In the genomic region with DNA sequence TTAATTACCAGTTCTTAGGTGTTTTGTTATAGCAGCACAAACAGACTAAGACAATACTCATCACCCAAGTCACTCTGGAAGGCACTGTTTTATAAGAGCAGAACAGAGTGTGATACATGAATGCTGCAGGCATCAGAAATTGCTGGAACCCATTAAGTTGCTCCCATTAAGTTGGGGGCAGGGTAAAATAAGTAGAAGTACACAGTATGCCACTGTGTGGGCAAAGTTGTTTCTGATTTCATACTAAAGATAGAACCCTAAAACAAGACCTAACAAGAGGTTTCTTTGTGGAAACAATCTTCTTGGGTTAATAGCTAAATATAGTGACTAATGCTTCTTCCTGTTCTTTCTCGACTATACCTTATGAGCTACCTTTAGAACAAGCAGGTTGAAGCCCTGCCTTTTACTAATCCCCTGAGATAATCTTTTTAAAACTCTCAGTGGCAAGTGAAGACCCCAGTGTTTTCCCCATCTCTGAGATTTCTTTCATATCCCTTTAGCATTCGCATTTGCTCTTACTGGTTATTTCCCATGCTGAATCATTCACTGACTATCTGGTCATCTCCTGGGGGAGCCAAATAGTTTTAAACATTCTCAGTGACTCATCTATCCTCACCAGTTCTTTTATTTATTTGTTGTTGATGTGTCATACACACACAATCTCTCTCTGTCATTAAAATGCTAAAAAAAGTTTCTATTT, we compare ENCODE assay signal across 1 cellular context.
A peak's percentile ranks its signal among the peaks of the same experiment; 100 is the strongest.
TF ChIP-seq lines count a peak whose summit lies in the region.

No MANE protein-coding gene starts in this region.

TF ChIP-seq in K562, 482 proteins besides CTCF, POLR2A, EP300 and RAD21 (continued from another document):
- TF ChIP-seq MYNN (IDR thresholded peaks at IDR 0.05), result no peak
- no peak for TF ChIP-seq MYNN (CRISPR knock-in tag; IDR thresholded peaks at IDR 0.05)
- TF ChIP-seq, protein P1, sequence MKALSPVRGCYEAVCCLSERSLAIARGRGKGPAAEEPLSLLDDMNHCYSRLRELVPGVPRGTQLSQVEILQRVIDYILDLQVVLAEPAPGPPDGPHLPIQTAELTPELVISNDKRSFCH (CRISPR knock-in tag; IDR thresholded peaks at IDR 0.05), result no peak
- TF ChIP-seq, protein P1 (tag; IDR thresholded peaks at IDR 0.05), result no peak
- TF ChIP-seq, protein P2, sequence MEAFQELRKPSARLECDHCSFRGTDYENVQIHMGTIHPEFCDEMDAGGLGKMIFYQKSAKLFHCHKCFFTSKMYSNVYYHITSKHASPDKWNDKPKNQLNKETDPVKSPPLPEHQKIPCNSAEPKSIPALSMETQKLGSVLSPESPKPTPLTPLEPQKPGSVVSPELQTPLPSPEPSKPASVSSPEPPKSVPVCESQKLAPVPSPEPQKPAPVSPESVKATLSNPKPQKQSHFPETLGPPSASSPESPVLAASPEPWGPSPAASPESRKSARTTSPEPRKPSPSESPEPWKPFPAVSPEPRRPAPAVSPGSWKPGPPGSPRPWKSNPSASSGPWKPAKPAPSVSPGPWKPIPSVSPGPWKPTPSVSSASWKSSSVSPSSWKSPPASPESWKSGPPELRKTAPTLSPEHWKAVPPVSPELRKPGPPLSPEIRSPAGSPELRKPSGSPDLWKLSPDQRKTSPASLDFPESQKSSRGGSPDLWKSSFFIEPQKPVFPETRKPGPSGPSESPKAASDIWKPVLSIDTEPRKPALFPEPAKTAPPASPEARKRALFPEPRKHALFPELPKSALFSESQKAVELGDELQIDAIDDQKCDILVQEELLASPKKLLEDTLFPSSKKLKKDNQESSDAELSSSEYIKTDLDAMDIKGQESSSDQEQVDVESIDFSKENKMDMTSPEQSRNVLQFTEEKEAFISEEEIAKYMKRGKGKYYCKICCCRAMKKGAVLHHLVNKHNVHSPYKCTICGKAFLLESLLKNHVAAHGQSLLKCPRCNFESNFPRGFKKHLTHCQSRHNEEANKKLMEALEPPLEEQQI (IDR thresholded peaks at IDR 0.05), result 0 out of 2 replicates have a peak, but pooled peaks have one; percentile 18
- TF ChIP-seq, protein P3, sequence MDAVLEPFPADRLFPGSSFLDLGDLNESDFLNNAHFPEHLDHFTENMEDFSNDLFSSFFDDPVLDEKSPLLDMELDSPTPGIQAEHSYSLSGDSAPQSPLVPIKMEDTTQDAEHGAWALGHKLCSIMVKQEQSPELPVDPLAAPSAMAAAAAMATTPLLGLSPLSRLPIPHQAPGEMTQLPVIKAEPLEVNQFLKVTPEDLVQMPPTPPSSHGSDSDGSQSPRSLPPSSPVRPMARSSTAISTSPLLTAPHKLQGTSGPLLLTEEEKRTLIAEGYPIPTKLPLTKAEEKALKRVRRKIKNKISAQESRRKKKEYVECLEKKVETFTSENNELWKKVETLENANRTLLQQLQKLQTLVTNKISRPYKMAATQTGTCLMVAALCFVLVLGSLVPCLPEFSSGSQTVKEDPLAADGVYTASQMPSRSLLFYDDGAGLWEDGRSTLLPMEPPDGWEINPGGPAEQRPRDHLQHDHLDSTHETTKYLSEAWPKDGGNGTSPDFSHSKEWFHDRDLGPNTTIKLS (IDR thresholded peaks at IDR 0.05; ENCODE audit: borderline replicate concordance, low read depth), result 0 out of 2 replicates have a peak, but pooled peaks have one; percentile 27
- TF ChIP-seq KLF1 (tag; IDR thresholded peaks at IDR 0.05), result no peak
- TF ChIP-seq MAFG (tag; conservative IDR thresholded peaks at IDR 0.05), result peak; percentile 88
- TF ChIP-seq MYBL2 (IDR thresholded peaks at IDR 0.05; ENCODE audit: low read depth), result 0 out of 2 replicates have a peak, but pooled peaks have one; percentile 7
- TF ChIP-seq MYBL2 (CRISPR knock-in tag; IDR thresholded peaks at IDR 0.05; ENCODE audit: borderline replicate concordance), result no peak
- TF ChIP-seq MEF2A (IDR thresholded peaks at IDR 0.05; ENCODE audit: control insufficient read depth, low read depth, low read length), result no peak
- TF ChIP-seq SMARCC2 (IDR thresholded peaks at IDR 0.05; ENCODE audit: low read depth), result peak; percentile 91
- TF ChIP-seq HDAC2 (IDR thresholded peaks at IDR 0.05), result 0 out of 2 replicates have a peak, but pooled peaks have one; percentile 27
- TF ChIP-seq CTBP1 (IDR thresholded peaks at IDR 0.05; ENCODE audit: borderline replicate concordance), result peak; percentile 23; the same call in 1 of the 2 replicates
- peak; percentile 50; the same call in 1 of the 2 replicates for TF ChIP-seq JUNB (CRISPR knock-in tag; conservative IDR thresholded peaks at IDR 0.05)
- TF ChIP-seq GTF2E2 (tag; IDR thresholded peaks at IDR 0.05), result no peak
- no peak for TF ChIP-seq ZNF324 (CRISPR knock-in tag; IDR thresholded peaks at IDR 0.05)
- TF ChIP-seq KDM1A (IDR thresholded peaks at IDR 0.05), result peak; percentile 63 to 72
- TF ChIP-seq TEAD4 (IDR thresholded peaks at IDR 0.05; ENCODE audit: low read length), result peak; percentile 75
- TF ChIP-seq TEAD4 (CRISPR knock-in tag; IDR thresholded peaks at IDR 0.05; ENCODE audit: borderline replicate concordance), result no peak
- no peak for TF ChIP-seq ZNF41 (CRISPR knock-in tag; conservative IDR thresholded peaks at IDR 0.05)
- TF ChIP-seq, protein P4, sequence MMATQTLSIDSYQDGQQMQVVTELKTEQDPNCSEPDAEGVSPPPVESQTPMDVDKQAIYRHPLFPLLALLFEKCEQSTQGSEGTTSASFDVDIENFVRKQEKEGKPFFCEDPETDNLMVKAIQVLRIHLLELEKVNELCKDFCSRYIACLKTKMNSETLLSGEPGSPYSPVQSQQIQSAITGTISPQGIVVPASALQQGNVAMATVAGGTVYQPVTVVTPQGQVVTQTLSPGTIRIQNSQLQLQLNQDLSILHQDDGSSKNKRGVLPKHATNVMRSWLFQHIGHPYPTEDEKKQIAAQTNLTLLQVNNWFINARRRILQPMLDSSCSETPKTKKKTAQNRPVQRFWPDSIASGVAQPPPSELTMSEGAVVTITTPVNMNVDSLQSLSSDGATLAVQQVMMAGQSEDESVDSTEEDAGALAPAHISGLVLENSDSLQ (IDR thresholded peaks at IDR 0.05), result peak; percentile 58
- TF ChIP-seq ZKSCAN3 (CRISPR knock-in tag; IDR thresholded peaks at IDR 0.05), result no peak
- TF ChIP-seq SOX6 (IDR thresholded peaks at IDR 0.05), result peak; percentile 54; the same call in 1 of the 2 replicates
- peak; percentile 45 for TF ChIP-seq CBFA2T3 (IDR thresholded peaks at IDR 0.05)
- TF ChIP-seq FOSL1 (tag; conservative IDR thresholded peaks at IDR 0.05), result peak; percentile 98
- TF ChIP-seq MEIS2 (IDR thresholded peaks at IDR 0.05; ENCODE audit: partially characterized antibody), result peak; percentile 83
- peak; percentile 88 for TF ChIP-seq ZNF12 (CRISPR knock-in tag; IDR thresholded peaks at IDR 0.05)
- 0 out of 4 replicates have a peak, but pooled peaks of 1 of the 2 experiments have one; percentile 47 for TF ChIP-seq RCOR1 (IDR thresholded peaks at IDR 0.05; ENCODE audit: borderline replicate concordance in 1 of 2, low read depth in 2 of 2, low read length in 2 of 2)
- TF ChIP-seq FOXM1 (IDR thresholded peaks at IDR 0.05; ENCODE audit: low read depth), result 0 out of 2 replicates have a peak, but pooled peaks have one; percentile 18
- no peak for TF ChIP-seq FOXM1 (CRISPR knock-in tag; IDR thresholded peaks at IDR 0.05; ENCODE audit: low read depth)
- TF ChIP-seq, protein P5, sequence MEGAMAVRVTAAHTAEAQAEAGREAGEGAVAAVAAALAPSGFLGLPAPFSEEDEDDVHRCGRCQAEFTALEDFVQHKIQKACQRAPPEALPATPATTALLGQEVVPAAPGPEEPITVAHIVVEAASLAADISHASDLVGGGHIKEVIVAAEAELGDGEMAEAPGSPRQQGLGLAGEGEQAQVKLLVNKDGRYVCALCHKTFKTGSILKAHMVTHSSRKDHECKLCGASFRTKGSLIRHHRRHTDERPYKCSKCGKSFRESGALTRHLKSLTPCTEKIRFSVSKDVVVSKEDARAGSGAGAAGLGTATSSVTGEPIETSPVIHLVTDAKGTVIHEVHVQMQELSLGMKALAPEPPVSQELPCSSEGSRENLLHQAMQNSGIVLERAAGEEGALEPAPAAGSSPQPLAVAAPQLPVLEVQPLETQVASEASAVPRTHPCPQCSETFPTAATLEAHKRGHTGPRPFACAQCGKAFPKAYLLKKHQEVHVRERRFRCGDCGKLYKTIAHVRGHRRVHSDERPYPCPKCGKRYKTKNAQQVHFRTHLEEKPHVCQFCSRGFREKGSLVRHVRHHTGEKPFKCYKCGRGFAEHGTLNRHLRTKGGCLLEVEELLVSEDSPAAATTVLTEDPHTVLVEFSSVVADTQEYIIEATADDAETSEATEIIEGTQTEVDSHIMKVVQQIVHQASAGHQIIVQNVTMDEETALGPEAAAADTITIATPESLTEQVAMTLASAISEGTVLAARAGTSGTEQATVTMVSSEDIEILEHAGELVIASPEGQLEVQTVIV (CRISPR knock-in tag; IDR thresholded peaks at IDR 0.05; ENCODE audit: borderline replicate concordance), result no peak
- no peak for TF ChIP-seq CXXC5 (CRISPR knock-in tag; IDR thresholded peaks at IDR 0.05)
- no peak for TF ChIP-seq SMARCB1 (IDR thresholded peaks at IDR 0.05; ENCODE audit: insufficient read length, low read depth)
- TF ChIP-seq ZKSCAN1 (IDR thresholded peaks at IDR 0.05; ENCODE audit: low read depth, low read length), result no peak
